1 cellular context compared by ENCODE assay signal in the genomic region with DNA sequence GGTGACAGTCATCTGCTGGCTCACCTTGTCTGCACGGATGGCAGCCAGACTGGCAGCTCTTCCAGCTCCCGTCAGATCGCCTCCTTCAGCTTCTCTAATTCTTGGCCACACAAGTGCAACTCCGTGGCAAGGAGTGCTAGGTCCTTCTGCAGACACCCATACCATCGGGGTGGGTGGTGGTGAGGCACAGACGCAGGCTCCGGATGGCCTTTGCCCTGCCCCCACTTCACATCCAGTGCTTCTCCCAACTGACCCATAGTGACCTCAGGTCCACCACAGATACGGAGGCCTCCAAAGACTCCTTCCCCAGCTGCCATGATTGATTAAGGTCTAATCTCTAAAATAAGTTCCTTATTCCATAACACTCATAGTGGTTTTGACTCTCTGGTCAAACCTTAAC.
TF ChIP-seq lines count a peak whose summit lies in the region.

No MANE protein-coding gene starts in this region.

TF ChIP-seq in K562, 482 proteins besides CTCF, POLR2A, EP300 and RAD21:
- TF ChIP-seq, protein P1, sequence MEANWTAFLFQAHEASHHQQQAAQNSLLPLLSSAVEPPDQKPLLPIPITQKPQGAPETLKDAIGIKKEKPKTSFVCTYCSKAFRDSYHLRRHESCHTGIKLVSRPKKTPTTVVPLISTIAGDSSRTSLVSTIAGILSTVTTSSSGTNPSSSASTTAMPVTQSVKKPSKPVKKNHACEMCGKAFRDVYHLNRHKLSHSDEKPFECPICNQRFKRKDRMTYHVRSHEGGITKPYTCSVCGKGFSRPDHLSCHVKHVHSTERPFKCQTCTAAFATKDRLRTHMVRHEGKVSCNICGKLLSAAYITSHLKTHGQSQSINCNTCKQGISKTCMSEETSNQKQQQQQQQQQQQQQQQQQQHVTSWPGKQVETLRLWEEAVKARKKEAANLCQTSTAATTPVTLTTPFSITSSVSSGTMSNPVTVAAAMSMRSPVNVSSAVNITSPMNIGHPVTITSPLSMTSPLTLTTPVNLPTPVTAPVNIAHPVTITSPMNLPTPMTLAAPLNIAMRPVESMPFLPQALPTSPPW (CRISPR knock-in tag; IDR thresholded peaks at IDR 0.05), result no peak
- TF ChIP-seq ARID1B (IDR thresholded peaks at IDR 0.05) (peak; percentile 33; the same call in 1 of the 2 replicates), SRSF7 (optimal IDR thresholded peaks at IDR 0.05; ENCODE audit: low read depth, low read length) (no peak), NFATC3 (IDR thresholded peaks at IDR 0.05) (no peak), TEAD4 (IDR thresholded peaks at IDR 0.05; ENCODE audit: low read length) (peak; percentile 44), TEAD4 (CRISPR knock-in tag; IDR thresholded peaks at IDR 0.05; ENCODE audit: borderline replicate concordance) (no peak), TCF3 (CRISPR knock-in tag; IDR thresholded peaks at IDR 0.05) (peak; percentile 10; the same call in 1 of the 2 replicates), MEIS2 (IDR thresholded peaks at IDR 0.05; ENCODE audit: partially characterized antibody) (peak; percentile 31), RCOR1 (IDR thresholded peaks at IDR 0.05; ENCODE audit: borderline replicate concordance in 1 of 2, low read depth in 2 of 2, low read length in 2 of 2) (peak in 1 of 2 experiments; percentile 33; a peak in 1 of 4 replicates), NRF1 (conservative IDR thresholded peaks at IDR 0.05 in 1 of 2, IDR thresholded peaks at IDR 0.05 in 1 of 2) (0 out of 4 replicates have a peak, but pooled peaks of 1 of the 2 experiments have one; percentile 13), CBFA2T3 (IDR thresholded peaks at IDR 0.05) (peak; percentile 58), CHD4 (IDR thresholded peaks at IDR 0.05; ENCODE audit: insufficient read depth, insufficient replicate concordance, low read depth, low read length, poor library complexity, severe bottlenecking) (no peak), SMARCE1 (IDR thresholded peaks at IDR 0.05) (no peak), CBFA2T2 (conservative IDR thresholded peaks at IDR 0.05) (no peak), NCOR1 (IDR thresholded peaks at IDR 0.05) (0 out of 2 replicates have a peak, but pooled peaks have one; percentile 32), KDM1A (IDR thresholded peaks at IDR 0.05) (0 out of 4 replicates have a peak, but pooled peaks of 1 of the 2 experiments have one; percentile 23)
- TF ChIP-seq, protein P2, sequence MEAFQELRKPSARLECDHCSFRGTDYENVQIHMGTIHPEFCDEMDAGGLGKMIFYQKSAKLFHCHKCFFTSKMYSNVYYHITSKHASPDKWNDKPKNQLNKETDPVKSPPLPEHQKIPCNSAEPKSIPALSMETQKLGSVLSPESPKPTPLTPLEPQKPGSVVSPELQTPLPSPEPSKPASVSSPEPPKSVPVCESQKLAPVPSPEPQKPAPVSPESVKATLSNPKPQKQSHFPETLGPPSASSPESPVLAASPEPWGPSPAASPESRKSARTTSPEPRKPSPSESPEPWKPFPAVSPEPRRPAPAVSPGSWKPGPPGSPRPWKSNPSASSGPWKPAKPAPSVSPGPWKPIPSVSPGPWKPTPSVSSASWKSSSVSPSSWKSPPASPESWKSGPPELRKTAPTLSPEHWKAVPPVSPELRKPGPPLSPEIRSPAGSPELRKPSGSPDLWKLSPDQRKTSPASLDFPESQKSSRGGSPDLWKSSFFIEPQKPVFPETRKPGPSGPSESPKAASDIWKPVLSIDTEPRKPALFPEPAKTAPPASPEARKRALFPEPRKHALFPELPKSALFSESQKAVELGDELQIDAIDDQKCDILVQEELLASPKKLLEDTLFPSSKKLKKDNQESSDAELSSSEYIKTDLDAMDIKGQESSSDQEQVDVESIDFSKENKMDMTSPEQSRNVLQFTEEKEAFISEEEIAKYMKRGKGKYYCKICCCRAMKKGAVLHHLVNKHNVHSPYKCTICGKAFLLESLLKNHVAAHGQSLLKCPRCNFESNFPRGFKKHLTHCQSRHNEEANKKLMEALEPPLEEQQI (IDR thresholded peaks at IDR 0.05), result no peak
- TF ChIP-seq, protein P3, sequence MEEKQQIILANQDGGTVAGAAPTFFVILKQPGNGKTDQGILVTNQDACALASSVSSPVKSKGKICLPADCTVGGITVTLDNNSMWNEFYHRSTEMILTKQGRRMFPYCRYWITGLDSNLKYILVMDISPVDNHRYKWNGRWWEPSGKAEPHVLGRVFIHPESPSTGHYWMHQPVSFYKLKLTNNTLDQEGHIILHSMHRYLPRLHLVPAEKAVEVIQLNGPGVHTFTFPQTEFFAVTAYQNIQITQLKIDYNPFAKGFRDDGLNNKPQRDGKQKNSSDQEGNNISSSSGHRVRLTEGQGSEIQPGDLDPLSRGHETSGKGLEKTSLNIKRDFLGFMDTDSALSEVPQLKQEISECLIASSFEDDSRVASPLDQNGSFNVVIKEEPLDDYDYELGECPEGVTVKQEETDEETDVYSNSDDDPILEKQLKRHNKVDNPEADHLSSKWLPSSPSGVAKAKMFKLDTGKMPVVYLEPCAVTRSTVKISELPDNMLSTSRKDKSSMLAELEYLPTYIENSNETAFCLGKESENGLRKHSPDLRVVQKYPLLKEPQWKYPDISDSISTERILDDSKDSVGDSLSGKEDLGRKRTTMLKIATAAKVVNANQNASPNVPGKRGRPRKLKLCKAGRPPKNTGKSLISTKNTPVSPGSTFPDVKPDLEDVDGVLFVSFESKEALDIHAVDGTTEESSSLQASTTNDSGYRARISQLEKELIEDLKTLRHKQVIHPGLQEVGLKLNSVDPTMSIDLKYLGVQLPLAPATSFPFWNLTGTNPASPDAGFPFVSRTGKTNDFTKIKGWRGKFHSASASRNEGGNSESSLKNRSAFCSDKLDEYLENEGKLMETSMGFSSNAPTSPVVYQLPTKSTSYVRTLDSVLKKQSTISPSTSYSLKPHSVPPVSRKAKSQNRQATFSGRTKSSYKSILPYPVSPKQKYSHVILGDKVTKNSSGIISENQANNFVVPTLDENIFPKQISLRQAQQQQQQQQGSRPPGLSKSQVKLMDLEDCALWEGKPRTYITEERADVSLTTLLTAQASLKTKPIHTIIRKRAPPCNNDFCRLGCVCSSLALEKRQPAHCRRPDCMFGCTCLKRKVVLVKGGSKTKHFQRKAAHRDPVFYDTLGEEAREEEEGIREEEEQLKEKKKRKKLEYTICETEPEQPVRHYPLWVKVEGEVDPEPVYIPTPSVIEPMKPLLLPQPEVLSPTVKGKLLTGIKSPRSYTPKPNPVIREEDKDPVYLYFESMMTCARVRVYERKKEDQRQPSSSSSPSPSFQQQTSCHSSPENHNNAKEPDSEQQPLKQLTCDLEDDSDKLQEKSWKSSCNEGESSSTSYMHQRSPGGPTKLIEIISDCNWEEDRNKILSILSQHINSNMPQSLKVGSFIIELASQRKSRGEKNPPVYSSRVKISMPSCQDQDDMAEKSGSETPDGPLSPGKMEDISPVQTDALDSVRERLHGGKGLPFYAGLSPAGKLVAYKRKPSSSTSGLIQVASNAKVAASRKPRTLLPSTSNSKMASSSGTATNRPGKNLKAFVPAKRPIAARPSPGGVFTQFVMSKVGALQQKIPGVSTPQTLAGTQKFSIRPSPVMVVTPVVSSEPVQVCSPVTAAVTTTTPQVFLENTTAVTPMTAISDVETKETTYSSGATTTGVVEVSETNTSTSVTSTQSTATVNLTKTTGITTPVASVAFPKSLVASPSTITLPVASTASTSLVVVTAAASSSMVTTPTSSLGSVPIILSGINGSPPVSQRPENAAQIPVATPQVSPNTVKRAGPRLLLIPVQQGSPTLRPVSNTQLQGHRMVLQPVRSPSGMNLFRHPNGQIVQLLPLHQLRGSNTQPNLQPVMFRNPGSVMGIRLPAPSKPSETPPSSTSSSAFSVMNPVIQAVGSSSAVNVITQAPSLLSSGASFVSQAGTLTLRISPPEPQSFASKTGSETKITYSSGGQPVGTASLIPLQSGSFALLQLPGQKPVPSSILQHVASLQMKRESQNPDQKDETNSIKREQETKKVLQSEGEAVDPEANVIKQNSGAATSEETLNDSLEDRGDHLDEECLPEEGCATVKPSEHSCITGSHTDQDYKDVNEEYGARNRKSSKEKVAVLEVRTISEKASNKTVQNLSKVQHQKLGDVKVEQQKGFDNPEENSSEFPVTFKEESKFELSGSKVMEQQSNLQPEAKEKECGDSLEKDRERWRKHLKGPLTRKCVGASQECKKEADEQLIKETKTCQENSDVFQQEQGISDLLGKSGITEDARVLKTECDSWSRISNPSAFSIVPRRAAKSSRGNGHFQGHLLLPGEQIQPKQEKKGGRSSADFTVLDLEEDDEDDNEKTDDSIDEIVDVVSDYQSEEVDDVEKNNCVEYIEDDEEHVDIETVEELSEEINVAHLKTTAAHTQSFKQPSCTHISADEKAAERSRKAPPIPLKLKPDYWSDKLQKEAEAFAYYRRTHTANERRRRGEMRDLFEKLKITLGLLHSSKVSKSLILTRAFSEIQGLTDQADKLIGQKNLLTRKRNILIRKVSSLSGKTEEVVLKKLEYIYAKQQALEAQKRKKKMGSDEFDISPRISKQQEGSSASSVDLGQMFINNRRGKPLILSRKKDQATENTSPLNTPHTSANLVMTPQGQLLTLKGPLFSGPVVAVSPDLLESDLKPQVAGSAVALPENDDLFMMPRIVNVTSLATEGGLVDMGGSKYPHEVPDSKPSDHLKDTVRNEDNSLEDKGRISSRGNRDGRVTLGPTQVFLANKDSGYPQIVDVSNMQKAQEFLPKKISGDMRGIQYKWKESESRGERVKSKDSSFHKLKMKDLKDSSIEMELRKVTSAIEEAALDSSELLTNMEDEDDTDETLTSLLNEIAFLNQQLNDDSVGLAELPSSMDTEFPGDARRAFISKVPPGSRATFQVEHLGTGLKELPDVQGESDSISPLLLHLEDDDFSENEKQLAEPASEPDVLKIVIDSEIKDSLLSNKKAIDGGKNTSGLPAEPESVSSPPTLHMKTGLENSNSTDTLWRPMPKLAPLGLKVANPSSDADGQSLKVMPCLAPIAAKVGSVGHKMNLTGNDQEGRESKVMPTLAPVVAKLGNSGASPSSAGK (IDR thresholded peaks at IDR 0.05), result no peak
- TF ChIP-seq, protein P4, sequence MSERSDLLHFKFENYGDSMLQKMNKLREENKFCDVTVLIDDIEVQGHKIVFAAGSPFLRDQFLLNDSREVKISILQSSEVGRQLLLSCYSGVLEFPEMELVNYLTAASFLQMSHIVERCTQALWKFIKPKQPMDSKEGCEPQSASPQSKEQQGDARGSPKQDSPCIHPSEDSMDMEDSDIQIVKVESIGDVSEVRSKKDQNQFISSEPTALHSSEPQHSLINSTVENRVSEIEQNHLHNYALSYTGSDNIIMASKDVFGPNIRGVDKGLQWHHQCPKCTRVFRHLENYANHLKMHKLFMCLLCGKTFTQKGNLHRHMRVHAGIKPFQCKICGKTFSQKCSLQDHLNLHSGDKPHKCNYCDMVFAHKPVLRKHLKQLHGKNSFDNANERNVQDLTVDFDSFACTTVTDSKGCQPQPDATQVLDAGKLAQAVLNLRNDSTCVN (CRISPR knock-in tag; IDR thresholded peaks at IDR 0.05), result no peak
TF ChIP-seq in K562: peak in this region for 9.
